27 cellular contexts compared by ENCODE assay signal in the genomic region with DNA sequence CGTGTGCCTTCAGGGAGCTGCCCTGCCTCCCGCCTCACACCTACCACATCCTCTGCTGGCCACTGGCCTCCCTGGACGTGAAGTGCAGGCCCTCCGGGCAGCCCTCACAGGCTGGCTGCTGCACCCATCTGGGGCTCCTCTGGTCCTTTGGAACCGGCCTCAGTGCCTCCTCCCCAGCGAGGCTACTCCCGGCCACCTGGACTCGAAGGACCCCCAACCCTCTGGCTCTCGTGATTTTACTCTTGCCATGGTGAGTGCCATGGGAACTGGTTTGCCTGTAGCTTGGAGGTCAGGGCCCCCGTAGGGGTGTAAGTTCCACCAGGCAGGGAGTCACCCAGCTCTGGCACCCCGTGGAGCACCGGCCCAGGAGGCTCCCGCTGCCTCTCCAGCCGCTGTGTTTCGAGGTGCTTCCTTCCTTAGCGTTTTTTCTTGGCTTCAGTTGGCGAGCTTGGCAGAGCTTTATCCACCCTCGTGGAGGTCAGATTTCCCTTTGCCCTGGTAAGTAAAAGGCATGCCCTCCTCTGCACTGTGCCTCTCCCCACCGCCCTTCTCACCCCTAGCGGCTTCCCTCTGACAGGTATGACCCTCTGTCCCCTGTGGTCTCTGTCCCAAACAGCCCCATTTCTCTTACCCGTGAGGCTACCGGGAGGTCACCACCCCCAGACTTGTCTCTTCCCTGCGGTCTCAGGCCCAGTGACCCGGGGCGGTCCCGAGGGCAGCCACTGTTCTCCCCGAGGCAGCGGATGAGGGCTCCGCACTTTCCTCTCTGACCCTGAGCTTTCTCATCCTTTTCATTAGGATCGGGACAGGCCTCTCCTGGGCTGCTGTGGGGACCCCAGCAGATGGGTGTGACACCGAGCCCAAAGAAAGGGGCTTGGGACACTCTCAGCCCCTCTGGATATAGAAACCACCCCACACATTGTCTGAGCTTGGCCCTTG.
"Had no signal": no experiment of that assay in that cellular context is flagged by ENCODE, and none has a peak within 500 bp of the region (broad histone marks: within the 10 kb centered on the region; RNA-seq: fewer than 3 reads in every experiment).

No MANE protein-coding gene starts in this region.

- H3K9me3 ChIP-seq: colonic mucosa, thoracic aorta had no signal

- H3K27me3 Mint-ChIP-seq: activated naive CD8-positive, alpha-beta T cell had no signal

- ATAC-seq: activated T-cell treated with anti-CD3 and anti-CD28 coated beads, Interleukin-2, amount 50 U/mL, for 72 hours; naive thymus-derived CD4-positive, alpha-beta T cell had no signal

- H3K9me3 Mint-ChIP-seq: T-helper 1 cell treated with Interleukin-12 subunit alpha and Interleukin-12 subunit beta and Interleukin-4 antibody, amounts not matched to agents 30 μg/mL and 1 μg/mL, for 36 hours had no signal

- H3K4me3 Mint-ChIP-seq: activated naive CD8-positive, alpha-beta T cell; activated T-cell treated with anti-CD3 and anti-CD28 coated beads, Interleukin-2, amount 50 U/mL, for 72 hours; central memory CD8-positive, alpha-beta T cell; naive thymus-derived CD4-positive, alpha-beta T cell; T-helper 1 cell treated with Interleukin-12 subunit alpha and Interleukin-12 subunit beta and Interleukin-4 antibody, amounts not matched to agents 30 μg/mL and 1 μg/mL, for 36 hours had no signal

- H3K27ac Mint-ChIP-seq: activated naive CD8-positive, alpha-beta T cell; activated T-cell treated with anti-CD3 and anti-CD28 coated beads, Interleukin-2, amount 50 U/mL, for 72 hours; progenitor cell of endocrine pancreas; T-helper 1 cell treated with Interleukin-12 subunit alpha and Interleukin-12 subunit beta and Interleukin-4 antibody, amounts not matched to agents 30 μg/mL and 1 μg/mL, for 36 hours had no signal

- H3K4me1 ChIP-seq: ascending aorta, colonic mucosa, esophagus squamous epithelium, left ventricle myocardium inferior had no signal

- H3K4me1 Mint-ChIP-seq: central memory CD8-positive, alpha-beta T cell had no signal

- H3K36me3 ChIP-seq: ascending aorta, colonic mucosa, esophagus squamous epithelium, left ventricle myocardium inferior, thoracic aorta had no signal

- DNase-seq: activated CD4-positive, alpha-beta T cell treated with anti-CD3 and anti-CD28 coated beads for 4 hours; activated CD4-positive, alpha-beta T cell treated with anti-CD3 and anti-CD28 coated beads, Interleukin-2, amount 50 U/mL, for 4 hours; activated effector memory CD4-positive, alpha-beta T cell treated with Interleukin-2 at 50 U/mL for 16 hours; activated naive CD4-positive, alpha-beta T cell treated with Interleukin-2 at 50 U/mL for 16 hours; activated T-cell treated with anti-CD3 and anti-CD28 coated beads for 4 hours; activated T-cell treated with anti-CD3 and anti-CD28 coated beads, Interleukin-2, amount 50 U/mL, for 72 hours; colonic mucosa; effector CD8-positive, alpha-beta T cell; esophagus squamous epithelium; foreskin melanocyte; left ventricle myocardium inferior; midbrain; naive thymus-derived CD4-positive, alpha-beta T cell; stimulated activated CD4-positive, alpha-beta T cell treated with anti-CD3 and anti-CD28 coated beads, Interleukin-1b, Interleukin-23, amount 100 ng/mL, for 48 hours; stimulated activated naive CD4-positive, alpha-beta T cell; T-helper 9 cell; trophoblast cell had no signal

- H3K27ac ChIP-seq: ascending aorta, colonic mucosa, epithelial cell of prostate, esophagus squamous epithelium, left ventricle myocardium inferior, SK-N-MC, thoracic aorta, VCaP had no signal

- H3K4me3 ChIP-seq: ascending aorta, colonic mucosa, esophagus squamous epithelium, left ventricle myocardium inferior, SK-N-MC, smooth muscle cell, thoracic aorta had no signal

- H3K4me2 ChIP-seq: smooth muscle cell had no signal

- H3K27me3 ChIP-seq: ascending aorta, colonic mucosa had no signal
